In genomic region chr7:98211221-98211675, GRCh38 we compare ENCODE assay signal across 8 cellular contexts. TPM values are rescaled to one million over a fixed set of nuclear protein-coding genes. Genes with fewer than 3 reads are reported as not detected.
DNase-seq lines count a peak whose midpoint lies in the region; ATAC-seq, FAIRE-seq and TF ChIP-seq lines count a peak whose summit lies in the region.

BHLHA15 (plus strand) TSS chr7:98211439; CDS start chr7:98212310, 871 bp downstream.

- no peaks in the 10 kb centered on the region for H3K9me3 Mint-ChIP-seq in activated CD4-positive, alpha-beta memory T cell treated with anti-CD3 and anti-CD28 coated beads for 36 hours

- ATAC-seq in HG03432 (IDR thresholded peaks at IDR 0.05; ENCODE audit: unreplicated experiment): no peak

- peak within 1 kb of the TSS; percentile 52 for H3K4me3 Mint-ChIP-seq in activated CD4-positive, alpha-beta memory T cell treated with anti-CD3 and anti-CD28 coated beads for 36 hours

- H3K27me3 Mint-ChIP-seq in activated CD4-positive, alpha-beta memory T cell treated with anti-CD3 and anti-CD28 coated beads for 36 hours: no peaks in the 10 kb centered on the region

- H3K27ac Mint-ChIP-seq in activated CD4-positive, alpha-beta memory T cell treated with anti-CD3 and anti-CD28 coated beads for 36 hours: no peak within 1 kb of the TSS

- DNase-seq in D721Med (ENCODE audit: insufficient read length, low spot score) (peak; percentile 79), HT-29 (ENCODE audit: low spot score) (peak; percentile 51), fibroblast of the aortic adventitia (ENCODE audit: low read depth) (no peak), posterior vena cava (ENCODE audit: low spot score) (peak; percentile 78), kidney glomerular epithelial cell (lab: John Stamatoyannopoulos, UW) (no peak), Kasumi-1 (lab: John Stamatoyannopoulos, UW) (no peak)
- peak; percentile 47 for DNase-seq in activated CD4-positive, alpha-beta memory T cell treated with anti-CD3 and anti-CD28 coated beads for 36 hours

- TF ChIP-seq CTCF in D721Med (IDR thresholded peaks at IDR 0.05; ENCODE audit: insufficient read depth, missing control alignments) (no peak), fibroblast of the aortic adventitia (IDR thresholded peaks at IDR 0.05; ENCODE audit: insufficient read depth, low read length) (no peak)

- CTCF ChIA-PET in activated CD4-positive, alpha-beta memory T cell treated with anti-CD3 and anti-CD28 coated beads for 36 hours (lab: Charles Lee): no interaction called here

- peaks cover 4% of the 10 kb centered on the region for H3K4me1 Mint-ChIP-seq in activated CD4-positive, alpha-beta memory T cell treated with anti-CD3 and anti-CD28 coated beads for 36 hours (ENCODE audit: low read depth)

- peak within 1 kb of the TSS; percentile 48 for H3K4me3 ChIP-seq in fibroblast of the aortic adventitia (ENCODE audit: low read depth, low read length)

- intact Hi-C loops in activated CD4-positive, alpha-beta memory T cell treated with anti-CD3 and anti-CD28 coated beads for 36 hours (cut with micrococcal nuclease): no loop called here
- intact Hi-C loops in posterior vena cava (cut with DNase I): no loop called here

- peaks cover 12% of the 10 kb centered on the region for H3K36me3 Mint-ChIP-seq in activated CD4-positive, alpha-beta memory T cell treated with anti-CD3 and anti-CD28 coated beads for 36 hours

- FAIRE-seq in D721Med (lab: Jason Lieb, UNC): no peak

- POLR2A ChIA-PET in activated CD4-positive, alpha-beta memory T cell treated with anti-CD3 and anti-CD28 coated beads for 36 hours (lab: Charles Lee): no interaction called here

RNA-seq across cellular contexts. Expression of gene BHLHA15, which starts in this region (rescaled TPM):
- 16.2 and 21.8 TPM in 2 replicates for total RNA-seq in HT-29 (2014; rRNA removed; shearing (Covaris generic))
- under 1 TPM in 1 of 2 experiments, not detected in 1; 0.67 TPM for total RNA-seq in activated CD4-positive, alpha-beta memory T cell treated with anti-CD3 and anti-CD28 coated beads for 36 hours
- total RNA-seq in fibroblast of the aortic adventitia (ENCODE audit: low replicate concordance): not detected in 2 replicates
- under 1 TPM in 1 of 2 donors, not detected in 1; 0.71 TPM for total RNA-seq in posterior vena cava

Comparison
In these comparisons a context has a peak if more than half of its experiments do, and no peak if none do; other contexts are left out.
1. RNA of gene BHLHA15 (total RNA-seq): 16.2 to 21.8 TPM in HT-29; 0.71 TPM in posterior vena cava, 0.67 TPM in activated CD4-positive, alpha-beta memory T cell treated with anti-CD3 and anti-CD28 coated beads for 36 hours and not detected in fibroblast of the aortic adventitia; every median in the first group is over 10 times any median in the second.
2. Peak in DNase-seq in activated CD4-positive, alpha-beta memory T cell treated with anti-CD3 and anti-CD28 coated beads for 36 hours; RNA of the gene not detected or under 1 TPM.
3. Peak in DNase-seq in posterior vena cava; RNA of the gene not detected or under 1 TPM.
4. DNase-seq: peak in D721Med (single experiment) and HT-29 (single experiment); none in fibroblast of the aortic adventitia (single experiment), kidney glomerular epithelial cell (single experiment) and Kasumi-1 (0 of 2).